In the genomic region with DNA sequence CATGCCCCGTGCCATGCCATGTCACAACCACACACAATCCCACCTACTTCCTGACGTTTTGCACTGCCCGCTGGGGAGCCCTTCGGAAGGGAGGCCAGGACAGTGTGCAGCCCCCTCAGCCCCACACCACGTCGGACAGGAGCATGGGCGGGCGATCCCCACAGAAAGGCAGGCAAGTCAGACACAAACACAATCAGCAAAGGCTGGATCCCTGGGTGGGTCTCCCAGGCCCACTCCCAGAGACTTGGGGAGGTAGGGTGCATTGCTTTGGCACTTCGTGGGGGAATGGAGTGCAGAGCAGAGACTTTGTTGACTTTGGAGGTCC, we compare ENCODE assay signal across 22 cellular contexts.
"Had no signal": no experiment of that assay in that cellular context is flagged by ENCODE, and none has a peak within 500 bp of the region (broad histone marks: within the 10 kb centered on the region; RNA-seq: fewer than 3 reads in every experiment).

No MANE protein-coding gene starts in this region.

- H3K36me3 ChIP-seq: colonic mucosa had no signal

- H3K4me3 ChIP-seq: adrenal gland, ascending aorta, colonic mucosa, dorsolateral prefrontal cortex, esophagus muscularis mucosa, left lung, skin epidermis, upper lobe of left lung had no signal

- H2AFZ ChIP-seq: parathyroid adenoma had no signal

- H3K27me3 Mint-ChIP-seq: activated CD4-positive, alpha-beta memory T cell treated with anti-CD3 and anti-CD28 coated beads, Interleukin-2, amount 10 ng/mL, durations not matched to agents 7 days and 5 days; activated naive CD8-positive, alpha-beta T cell; activated T-helper 17 cell treated with anti-CD3 and anti-CD28 coated beads, Interleukin-2, amount 50 U/mL, for 72 hours; effector memory CD8-positive, alpha-beta T cell; natural killer cell treated with Interleukin-12 subunit alpha and Interleukin-12 subunit beta and Interleukin-15 and Interleukin-18, amount 100 ng/mL, for 72 hours had no signal

- H3K27ac Mint-ChIP-seq: activated naive CD8-positive, alpha-beta T cell; activated T-helper 17 cell treated with anti-CD3 and anti-CD28 coated beads, Interleukin-2, amount 50 U/mL, for 72 hours; effector memory CD8-positive, alpha-beta T cell; mesothelial cell of epicardium; natural killer cell treated with Interleukin-12 subunit alpha and Interleukin-12 subunit beta and Interleukin-15 and Interleukin-18, amount 100 ng/mL, for 72 hours; T-helper 1 cell treated with Interleukin-12 subunit alpha and Interleukin-12 subunit beta and Interleukin-4 antibody, amounts not matched to agents 30 μg/mL and 1 μg/mL, for 36 hours had no signal

- H3K4me1 ChIP-seq: colonic mucosa, left lung had no signal

- H3K27ac ChIP-seq: ascending aorta, brain microvascular endothelial cell, colonic mucosa, left lung, parathyroid adenoma, skin epidermis had no signal

- H3K27me3 ChIP-seq: adrenal gland, ascending aorta, brain microvascular endothelial cell, colonic mucosa, dorsolateral prefrontal cortex, esophagus muscularis mucosa, left lung, upper lobe of left lung had no signal

- H3K9me3 Mint-ChIP-seq: activated CD4-positive, alpha-beta memory T cell treated with anti-CD3 and anti-CD28 coated beads, Interleukin-2, amount 10 ng/mL, durations not matched to agents 7 days and 5 days; activated T-helper 17 cell treated with anti-CD3 and anti-CD28 coated beads, Interleukin-2, amount 50 U/mL, for 72 hours; effector memory CD8-positive, alpha-beta T cell; mesothelial cell of epicardium; natural killer cell treated with Interleukin-12 subunit alpha and Interleukin-12 subunit beta and Interleukin-15 and Interleukin-18, amount 100 ng/mL, for 72 hours; T-helper 1 cell treated with Interleukin-12 subunit alpha and Interleukin-12 subunit beta and Interleukin-4 antibody, amounts not matched to agents 30 μg/mL and 1 μg/mL, for 36 hours had no signal

- DNase-seq: activated CD4-positive, alpha-beta memory T cell treated with anti-CD3 and anti-CD28 coated beads, Interleukin-2, amount 10 ng/mL, durations not matched to agents 7 days and 5 days; activated CD4-positive, alpha-beta T cell treated with anti-CD3 and anti-CD28 coated beads for 4 hours; activated CD4-positive, CD25-positive, alpha-beta regulatory T cell; brain microvascular endothelial cell; colonic mucosa; effector memory CD8-positive, alpha-beta T cell; hippocampal formation; kidney glomerular epithelial cell; left lung; stimulated activated CD4-positive, alpha-beta T cell treated with anti-CD3 and anti-CD28 coated beads, Interleukin-1b, Interleukin-23, amount 100 ng/mL, for 48 hours had no signal

- H3K4me3 Mint-ChIP-seq: activated CD4-positive, alpha-beta memory T cell treated with anti-CD3 and anti-CD28 coated beads, Interleukin-2, amount 10 ng/mL, durations not matched to agents 7 days and 5 days; activated naive CD8-positive, alpha-beta T cell; activated T-helper 17 cell treated with anti-CD3 and anti-CD28 coated beads, Interleukin-2, amount 50 U/mL, for 72 hours; effector memory CD8-positive, alpha-beta T cell; mesothelial cell of epicardium; natural killer cell treated with Interleukin-12 subunit alpha and Interleukin-12 subunit beta and Interleukin-15 and Interleukin-18, amount 100 ng/mL, for 72 hours; T-helper 1 cell treated with Interleukin-12 subunit alpha and Interleukin-12 subunit beta and Interleukin-4 antibody, amounts not matched to agents 30 μg/mL and 1 μg/mL, for 36 hours had no signal

- H3K9me3 ChIP-seq: adrenal gland, ascending aorta, colonic mucosa, esophagus muscularis mucosa, left lung, upper lobe of left lung had no signal

- H3K4me1 Mint-ChIP-seq: activated T-helper 17 cell treated with anti-CD3 and anti-CD28 coated beads, Interleukin-2, amount 50 U/mL, for 72 hours; mesothelial cell of epicardium had no signal

- H3K9ac ChIP-seq: parathyroid adenoma had no signal
